14 cellular contexts compared by ENCODE assay signal in genomic region chr18:79589601-79590091, GRCh38.
DNase-seq lines count a peak whose midpoint lies in the region; ATAC-seq and TF ChIP-seq lines count a peak whose summit lies in the region.
"Had no signal": no experiment of that assay in that cellular context is flagged by ENCODE, and none has a peak within 500 bp of the region (broad histone marks: within the 10 kb centered on the region; RNA-seq: fewer than 3 reads in every experiment).

No MANE protein-coding gene starts in this region.

- H3K27ac ChIP-seq in foreskin keratinocyte = no peak overlapping the region
- peak overlapping the region; percentile 68 for H3K27ac ChIP-seq in mesodermal cell (ENCODE audit: low read depth, low read length, severe bottlenecking)
- peak overlapping the region; percentile 39 for H3K27ac ChIP-seq in suprapubic skin

- ATAC-seq in foreskin keratinocyte (peak; percentile 14), HG02852 (IDR thresholded peaks at IDR 0.05; ENCODE audit: unreplicated experiment) (no peak), HG02642 (IDR thresholded peaks at IDR 0.05; ENCODE audit: poor library complexity, unreplicated experiment) (no peak)
- ATAC-seq: activated CD4-positive, alpha-beta T cell treated with anti-CD3 and anti-CD28 coated beads for 36 hours; effector memory CD8-positive, alpha-beta T cell had no signal

- H3K36me3 ChIP-seq in NT2/D1 (ENCODE audit: insufficient read depth, insufficient read length, low read length) (no peaks in the 10 kb centered on the region), mesodermal cell (ENCODE audit: control insufficient read depth, insufficient read depth, low read length) (no peaks in the 10 kb centered on the region), suprapubic skin (no peaks in the 10 kb centered on the region)

- TF ChIP-seq EP300 in suprapubic skin (IDR thresholded peaks at IDR 0.05) = no peak

- H3K9ac ChIP-seq in NT2/D1 (ENCODE audit: insufficient read length, low read depth) = peak overlapping the region; percentile 11

- 87 to 93% methylated on average over 10 to 13 of the region's 15 CpGs for WGBS in mesodermal cell (ENCODE audit: insufficient coverage in 2 of 2), 2 experiments
- 58% methylated on average over 10 of the region's 15 CpGs for WGBS in suprapubic skin

- H3K9me3 ChIP-seq in NT2/D1 (ENCODE audit: insufficient read depth, low read length) (no peaks in the 10 kb centered on the region), mesodermal cell (ENCODE audit: control insufficient read depth, low read length) (peaks cover 9% of the 10 kb centered on the region), suprapubic skin (peaks cover 4% of the 10 kb centered on the region)

- no peak overlapping the region for H3K4me3 ChIP-seq in NT2/D1 (ENCODE audit: insufficient read length, low read depth)
- no peak overlapping the region for H3K4me3 ChIP-seq in mesodermal cell (ENCODE audit: extremely low read depth, insufficient read depth, low read length, poor library complexity, severe bottlenecking)
- no peak overlapping the region for H3K4me3 ChIP-seq in suprapubic skin

- no peak for TF ChIP-seq POLR2A in suprapubic skin (IDR thresholded peaks at IDR 0.05)

- DNase-seq in NT2/D1 (ENCODE audit: low read depth, low spot score) (no peak), foreskin keratinocyte (no peak), suprapubic skin (ENCODE audit: low spot score in 2 of 2) (peak in 1 of 2 donors; percentile 57), SIG-M5 (lab: John Stamatoyannopoulos, UW) (no peak), hepatic stellate cell (ENCODE audit: low spot score) (no peak)
- DNase-seq: activated CD4-positive, alpha-beta T cell treated with anti-CD3 and anti-CD28 coated beads for 36 hours; activated naive CD4-positive, alpha-beta T cell treated with anti-CD3 and anti-CD28 coated beads, Interleukin-2, amount 10 ng/mL, durations not matched to agents 7 days and 5 days; effector memory CD8-positive, alpha-beta T cell; NCI-H2171; SHP77 treated with DMSO at 0.1 percent for 48 hours; T-helper 9 cell had no signal

- TF ChIP-seq CTCF in foreskin keratinocyte (conservative IDR thresholded peaks at IDR 0.05) = no peak
- TF ChIP-seq CTCF in suprapubic skin (IDR thresholded peaks at IDR 0.05) = no peak

- peaks cover 3% of the 10 kb centered on the region for H3K27me3 ChIP-seq in NT2/D1 (ENCODE audit: insufficient read depth, insufficient read length)
- peaks cover 62% of the 10 kb centered on the region for H3K27me3 ChIP-seq in foreskin keratinocyte
- H3K27me3 ChIP-seq in suprapubic skin = no peaks in the 10 kb centered on the region

- peaks cover 17% of the 10 kb centered on the region for H3K4me1 ChIP-seq in NT2/D1 (ENCODE audit: insufficient read depth, insufficient read length)
- H3K4me1 ChIP-seq in foreskin keratinocyte = no peaks in the 10 kb centered on the region
- peaks cover 26% of the 10 kb centered on the region for H3K4me1 ChIP-seq in mesodermal cell (ENCODE audit: control insufficient read depth, insufficient read depth, low read length, poor library complexity, severe bottlenecking)
- peaks cover 31% of the 10 kb centered on the region for H3K4me1 ChIP-seq in suprapubic skin
